ENCODE assay signal across 1 cellular context in genomic region chr2:10547011-10547410, GRCh38.
TF ChIP-seq lines count a peak whose summit lies in the region.

No MANE protein-coding gene starts in this region.

TF ChIP-seq in IMR-90, 13 proteins besides CTCF, POLR2A, EP300 and RAD21:
- TF ChIP-seq MAFK (IDR thresholded peaks at IDR 0.05; ENCODE audit: low read depth, low read length), result no peak
TF ChIP-seq in IMR-90: peak in this region for 0.
